Comparison of ENCODE assay signal across 8 cellular contexts in genomic region chr1:86833461-86834215, GRCh38.
DNase-seq lines count a peak whose midpoint lies in the region; ATAC-seq and TF ChIP-seq lines count a peak whose summit lies in the region.

No MANE protein-coding gene starts in this region.

- H3K4me3 ChIP-seq in epithelial cell of proximal tubule (ENCODE audit: low read depth, low read length), result no peak overlapping the region

- peaks cover 5 to 9% (median 6%) of the 10 kb centered on the region in 3 donors for H3K4me1 Mint-ChIP-seq in naive B cell
- peaks cover 10% of the 10 kb centered on the region for H3K4me1 Mint-ChIP-seq in stimulated activated memory B cell treated with anti-CD40 and anti-IgM and Interleukin-4, amounts not matched to agents 10 μg/mL and 1 μg/mL and 100 μg/mL, for 72 hours

- H3K9me3 Mint-ChIP-seq in naive B cell, result no peaks in the 10 kb centered on the region
- no peaks in the 10 kb centered on the region for H3K9me3 Mint-ChIP-seq in stimulated activated memory B cell treated with anti-CD40 and anti-IgM and Interleukin-4, amounts not matched to agents 10 μg/mL and 1 μg/mL and 100 μg/mL, for 72 hours

- ATAC-seq in GM19467 (IDR thresholded peaks at IDR 0.05; ENCODE audit: unreplicated experiment) (peak; percentile 59), naive B cell (ENCODE audit: low read depth in 2 of 2) (peak; percentile 79 to 82)
- ATAC-seq in stimulated activated memory B cell treated with anti-CD40 and anti-IgM and Interleukin-4, amounts not matched to agents 10 μg/mL and 1 μg/mL and 100 μg/mL, for 72 hours, result peak; percentile 76

- no peaks in the 10 kb centered on the region for H3K36me3 Mint-ChIP-seq in naive B cell
- no peaks in the 10 kb centered on the region for H3K36me3 Mint-ChIP-seq in stimulated activated memory B cell treated with anti-CD40 and anti-IgM and Interleukin-4, amounts not matched to agents 10 μg/mL and 1 μg/mL and 100 μg/mL, for 72 hours

- no peaks in the 10 kb centered on the region for H3K27me3 Mint-ChIP-seq in naive B cell
- H3K27me3 Mint-ChIP-seq in stimulated activated memory B cell treated with anti-CD40 and anti-IgM and Interleukin-4, amounts not matched to agents 10 μg/mL and 1 μg/mL and 100 μg/mL, for 72 hours, result no peaks in the 10 kb centered on the region

- no peak overlapping the region for H3K4me3 Mint-ChIP-seq in naive B cell
- no peak overlapping the region for H3K4me3 Mint-ChIP-seq in stimulated activated memory B cell treated with anti-CD40 and anti-IgM and Interleukin-4, amounts not matched to agents 10 μg/mL and 1 μg/mL and 100 μg/mL, for 72 hours

- TF ChIP-seq CTCF in epithelial cell of proximal tubule (conservative IDR thresholded peaks at IDR 0.05; ENCODE audit: low read depth, low read length), result peak; percentile 71

- peak overlapping the region in 1 of 6 donors; percentile 24 for H3K27ac Mint-ChIP-seq in naive B cell
- H3K27ac Mint-ChIP-seq in stimulated activated memory B cell treated with anti-CD40 and anti-IgM and Interleukin-4, amounts not matched to agents 10 μg/mL and 1 μg/mL and 100 μg/mL, for 72 hours, result no peak overlapping the region

- DNase-seq in CMK (ENCODE audit: low read depth), result peak; percentile 65
- peak in 70 of 76 experiments; percentile 5 to 76 (median 43) for DNase-seq in HUDEP-2 (lab: John Stamatoyannopoulos, UW; ENCODE audit: unreplicated experiment in 76 of 76)
- DNase-seq in NOMO-1 treated with dmso at 0.1 percent for 144 hours (lab: John Stamatoyannopoulos, UW; ENCODE audit: unreplicated experiment), result peak; percentile 65
- DNase-seq in activated CD8-positive, alpha-beta memory T cell treated with anti-CD3 and anti-CD28 coated beads, Interleukin-2, amount 50 U/mL, for 1 hour (ENCODE audit: extremely low read depth), result peak; percentile 18
- peak; percentile 48 for DNase-seq in epithelial cell of proximal tubule (ENCODE audit: low read depth)
- DNase-seq in naive B cell, result peak; percentile 56
